Comparison of ENCODE assay signal across 32 cellular contexts in the genomic region with DNA sequence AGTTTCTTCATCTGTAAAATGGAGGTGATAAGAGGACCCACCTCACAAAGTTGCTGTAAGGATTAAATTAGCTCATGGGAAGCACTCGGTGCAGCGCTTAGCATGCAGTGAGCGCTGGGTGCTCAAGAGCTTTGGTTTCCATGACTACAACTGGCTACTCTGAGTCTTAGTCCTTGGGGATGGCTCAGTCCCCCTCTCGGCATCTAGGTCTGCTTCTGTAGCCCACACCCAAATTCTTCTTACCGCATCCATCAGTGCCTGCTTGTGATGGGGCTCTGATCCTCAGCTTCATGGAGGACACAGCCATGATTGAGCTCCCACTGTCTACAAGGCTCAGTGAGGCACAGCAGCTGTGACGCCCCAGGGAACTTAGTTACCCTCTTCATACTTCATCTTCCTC.
"Had no signal": no experiment of that assay in that cellular context is flagged by ENCODE, and none has a peak within 500 bp of the region (broad histone marks: within the 10 kb centered on the region; RNA-seq: fewer than 3 reads in every experiment).

No MANE protein-coding gene starts in this region.

- H3K9me3 ChIP-seq: Peyer's patch, SJSA1, SK-N-SH had no signal

- H3K4me1 ChIP-seq: Peyer's patch, SJSA1 had no signal

- H3K36me3 ChIP-seq: cardiac muscle cell, Peyer's patch, SJSA1 had no signal

- H3K9me3 Mint-ChIP-seq: activated CD4-positive, alpha-beta T cell treated with anti-CD3 and anti-CD28 coated beads, Interleukin-2, amount 10 ng/mL, durations not matched to agents 24 days and 14 days; activated CD8-positive, alpha-beta T cell treated with anti-CD3 and anti-CD28 coated beads for 36 hours; activated naive CD8-positive, alpha-beta T cell treated with anti-CD3 and anti-CD28 coated beads for 36 hours; activated T-helper 17 cell treated with anti-CD3 and anti-CD28 coated beads, Interleukin-2, amount 50 U/mL, for 72 hours; central memory CD8-positive, alpha-beta T cell; T-helper 1 cell treated with Interleukin-12 subunit alpha and Interleukin-12 subunit beta and Interleukin-4 antibody, amounts not matched to agents 30 μg/mL and 1 μg/mL, for 36 hours; T-helper 2 cell treated with Interferon-gamma antibody and Interleukin-4, amounts not matched to agents 5 μg/mL and 100 μg/mL, for 36 hours had no signal

- H3K4me3 ChIP-seq: cardiac muscle cell, Peyer's patch, SJSA1 had no signal

- H3K4me1 Mint-ChIP-seq: activated CD4-positive, alpha-beta T cell treated with anti-CD3 and anti-CD28 coated beads, Interleukin-2, amount 10 ng/mL, durations not matched to agents 24 days and 14 days; activated naive CD8-positive, alpha-beta T cell treated with anti-CD3 and anti-CD28 coated beads for 36 hours; activated T-helper 17 cell treated with anti-CD3 and anti-CD28 coated beads, Interleukin-2, amount 50 U/mL, for 72 hours; central memory CD8-positive, alpha-beta T cell had no signal

- H3K9ac ChIP-seq: KMS-11, SK-N-SH had no signal

- H3K27ac Mint-ChIP-seq: activated CD4-positive, alpha-beta T cell treated with anti-CD3 and anti-CD28 coated beads, Interleukin-2, amount 10 ng/mL, durations not matched to agents 24 days and 14 days; activated CD8-positive, alpha-beta T cell treated with anti-CD3 and anti-CD28 coated beads for 36 hours; activated naive CD8-positive, alpha-beta T cell treated with anti-CD3 and anti-CD28 coated beads for 36 hours; activated T-cell treated with anti-CD3 and anti-CD28 coated beads, Interleukin-2, amount 50 U/mL, for 72 hours; activated T-helper 17 cell treated with anti-CD3 and anti-CD28 coated beads, Interleukin-2, amount 50 U/mL, for 72 hours; T-helper 1 cell treated with Interleukin-12 subunit alpha and Interleukin-12 subunit beta and Interleukin-4 antibody, amounts not matched to agents 30 μg/mL and 1 μg/mL, for 36 hours; T-helper 2 cell treated with Interferon-gamma antibody and Interleukin-4, amounts not matched to agents 5 μg/mL and 100 μg/mL, for 36 hours had no signal

- DNase-seq: activated CD4-positive, alpha-beta T cell treated with anti-CD3 and anti-CD28 coated beads, Interleukin-2, amount 10 ng/mL, durations not matched to agents 24 days and 14 days; activated CD4-positive, alpha-beta T cell treated with anti-CD3 and anti-CD28 coated beads, Interleukin-2, amount 50 U/mL, for 4 hours; activated CD8-positive, alpha-beta T cell treated with anti-CD3 and anti-CD28 coated beads for 36 hours; activated naive CD4-positive, alpha-beta T cell; activated naive CD4-positive, alpha-beta T cell treated with anti-CD3 and anti-CD28 coated beads, Interleukin-2, amount 50 U/mL, for 16 hours; activated naive CD8-positive, alpha-beta T cell treated with anti-CD3 and anti-CD28 coated beads for 36 hours; activated T-cell treated with anti-CD3 and anti-CD28 coated beads, Interleukin-2, amount 50 U/mL, for 1 hour; activated T-cell treated with anti-CD3 and anti-CD28 coated beads, Interleukin-2, amount 50 U/mL, for 72 hours; amniotic stem cell; aorta; MM.1S; MV-4-11; NCI-H1092; NCI-H1694 treated with DMSO at 0.1 percent for 48 hours; NCI-H2029; NCI-H2107; NCI-H226; NCI-H446 treated with DMSO at 0.1 percent for 48 hours; NCI-H526; NK-92 treated with Interleukin-12 subunit alpha and Interleukin-12 subunit beta, amount 100 ng/mL, for 24 hours; PC-3; RPMI8226; SHP77 treated with DMSO at 0.1 percent for 48 hours; SK-N-SH had no signal

- H3K36me3 Mint-ChIP-seq: activated naive CD8-positive, alpha-beta T cell treated with anti-CD3 and anti-CD28 coated beads for 36 hours had no signal

- H3K27ac ChIP-seq: cardiac muscle cell, KMS-11, Peyer's patch, SJSA1 had no signal

- H3K4me3 Mint-ChIP-seq: activated CD4-positive, alpha-beta T cell treated with anti-CD3 and anti-CD28 coated beads, Interleukin-2, amount 10 ng/mL, durations not matched to agents 24 days and 14 days; activated CD8-positive, alpha-beta T cell treated with anti-CD3 and anti-CD28 coated beads for 36 hours; activated naive CD8-positive, alpha-beta T cell treated with anti-CD3 and anti-CD28 coated beads for 36 hours; activated T-cell treated with anti-CD3 and anti-CD28 coated beads, Interleukin-2, amount 50 U/mL, for 72 hours; activated T-helper 17 cell treated with anti-CD3 and anti-CD28 coated beads, Interleukin-2, amount 50 U/mL, for 72 hours; central memory CD8-positive, alpha-beta T cell; T-helper 1 cell treated with Interleukin-12 subunit alpha and Interleukin-12 subunit beta and Interleukin-4 antibody, amounts not matched to agents 30 μg/mL and 1 μg/mL, for 36 hours; T-helper 2 cell treated with Interferon-gamma antibody and Interleukin-4, amounts not matched to agents 5 μg/mL and 100 μg/mL, for 36 hours had no signal

- H3K27me3 ChIP-seq: cardiac muscle cell, Peyer's patch had no signal
